16 cellular contexts compared by ENCODE assay signal in the genomic region with DNA sequence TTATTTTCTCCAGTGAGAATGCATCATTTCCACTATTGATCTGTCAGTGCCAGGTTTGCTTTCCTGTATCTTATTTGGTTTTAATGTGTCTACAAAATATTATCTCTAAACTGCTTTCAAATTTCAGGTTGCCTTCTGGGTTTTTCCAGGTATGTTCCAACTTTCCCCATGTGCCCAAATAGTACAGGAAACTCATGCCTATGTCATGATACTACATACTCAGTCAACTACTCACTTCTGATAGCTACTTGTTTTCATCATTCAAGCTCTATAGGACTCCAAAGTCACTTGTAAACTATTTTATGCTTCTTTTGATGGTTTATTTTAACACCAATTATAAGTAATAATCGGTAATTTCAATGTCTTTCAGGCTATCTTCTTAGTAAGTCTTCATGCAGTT.
DNase-seq lines count a peak whose midpoint lies in the region; ATAC-seq and TF ChIP-seq lines count a peak whose summit lies in the region.
"Had no signal": no experiment of that assay in that cellular context is flagged by ENCODE, and none has a peak within 500 bp of the region (broad histone marks: within the 10 kb centered on the region; RNA-seq: fewer than 3 reads in every experiment).

No MANE protein-coding gene starts in this region.

- no peaks in the 10 kb centered on the region for H3K27me3 Mint-ChIP-seq in mesothelial cell of epicardium (ENCODE audit: low read depth)

- no peaks in the 10 kb centered on the region for H3K4me1 Mint-ChIP-seq in mesothelial cell of epicardium
- H3K4me1 Mint-ChIP-seq: CD14-positive monocyte; CD8-positive, alpha-beta memory T cell; GM23338 had no signal

- no peaks in the 10 kb centered on the region for H3K36me3 ChIP-seq in RWPE2 (ENCODE audit: low read depth)

- no peak overlapping the region for H3K4me3 Mint-ChIP-seq in mesothelial cell of epicardium
- H3K4me3 Mint-ChIP-seq: CD14-positive monocyte; CD8-positive, alpha-beta memory T cell; GM23338 had no signal

- no peaks in the 10 kb centered on the region for H3K36me3 Mint-ChIP-seq in mesothelial cell of epicardium
- H3K36me3 Mint-ChIP-seq: CD14-positive monocyte; CD8-positive, alpha-beta memory T cell had no signal

- peaks cover 11% of the 10 kb centered on the region for H3K4me1 ChIP-seq in RWPE2 (ENCODE audit: insufficient read depth, poor library complexity, severe bottlenecking)
- H3K4me1 ChIP-seq: A549, Caco-2 had no signal

- H3K9me3 Mint-ChIP-seq in mesothelial cell of epicardium: peaks cover 5% of the 10 kb centered on the region

- no peak overlapping the region for H3K27ac Mint-ChIP-seq in mesothelial cell of epicardium
- H3K27ac Mint-ChIP-seq: CD14-positive monocyte; CD8-positive, alpha-beta memory T cell; GM23338 had no signal

- peak; percentile 55 for DNase-seq in ELR (ENCODE audit: low read depth)
- DNase-seq in HS-5 (ENCODE audit: low read depth): peak; percentile 15
- DNase-seq in RWPE2 (ENCODE audit: low spot score): no peak
- DNase-seq in fibroblast of the aortic adventitia (ENCODE audit: low read depth): peak; percentile 6
- no peak for DNase-seq in DMS53 treated with DMSO at 0.1 percent for 48 hours (lab: John Stamatoyannopoulos, UW; ENCODE audit: unreplicated experiment)
- DNase-seq in A172 (ENCODE audit: low spot score): no peak
- no peak for DNase-seq in stimulated activated CD4-positive, alpha-beta T cell treated with anti-CD3 and anti-CD28 coated beads, Interleukin-1b, Interleukin-23, amount 100 ng/mL, for 48 hours
- DNase-seq in mesothelial cell of epicardium (ENCODE audit: low spot score in 2 of 2, unreplicated experiment in 2 of 2): no peak
- DNase-seq: Caco-2; CD8-positive, alpha-beta memory T cell; H7 had no signal

- ATAC-seq in RWPE2 (ENCODE audit: low read depth): peak; percentile 80
- ATAC-seq: A549, GM12878, GM23338, K562 had no signal

- TF ChIP-seq CTCF in RWPE2 (IDR thresholded peaks at IDR 0.05; ENCODE audit: poor library complexity, severe bottlenecking): no peak
- no peak for TF ChIP-seq CTCF in fibroblast of the aortic adventitia (IDR thresholded peaks at IDR 0.05; ENCODE audit: insufficient read depth, low read length)
- TF ChIP-seq CTCF in mesothelial cell of epicardium (IDR thresholded peaks at IDR 0.05; ENCODE audit: unreplicated experiment): no peak

- H3K27ac ChIP-seq in RWPE2 (ENCODE audit: poor library complexity, severe bottlenecking): peak overlapping the region; percentile 58
- H3K27ac ChIP-seq: A549 had no signal

- H3K4me3 ChIP-seq in RWPE2 (ENCODE audit: severe bottlenecking) (no peak overlapping the region), fibroblast of the aortic adventitia (ENCODE audit: low read depth, low read length) (no peak overlapping the region)
- H3K4me3 ChIP-seq: A549, GM12878, GM23338, K562 had no signal

- H3K27me3 ChIP-seq in RWPE2 (ENCODE audit: insufficient read depth, poor library complexity, severe bottlenecking): no peaks in the 10 kb centered on the region

- no peaks in the 10 kb centered on the region for H3K9me3 ChIP-seq in RWPE2 (ENCODE audit: severe bottlenecking)
- H3K9me3 ChIP-seq: A549, Caco-2 had no signal

Comparison
In these comparisons a context has a peak if more than half of its experiments do, and no peak if none do; other contexts are left out.
1. DNase-seq: peak in ELR (single experiment), HS-5 (single experiment) and fibroblast of the aortic adventitia (single experiment); none in RWPE2 (single experiment), DMS53 treated with DMSO at 0.1 percent for 48 hours (single experiment), A172 (single experiment), stimulated activated CD4-positive, alpha-beta T cell treated with anti-CD3 and anti-CD28 coated beads, Interleukin-1b, Interleukin-23, amount 100 ng/mL, for 48 hours (single experiment) and mesothelial cell of epicardium (0 of 2).